In genomic region chr2:8642332-8643078, GRCh38 we compare ENCODE assay signal across 26 cellular contexts. TPM values are rescaled to one million over a fixed set of nuclear protein-coding genes. Genes with fewer than 3 reads are reported as not detected.
DNase-seq lines count a peak whose midpoint lies in the region; TF ChIP-seq lines count a peak whose summit lies in the region.
"Had no signal": no experiment of that assay in that cellular context is flagged by ENCODE, and none has a peak within 500 bp of the region (broad histone marks: within the 10 kb centered on the region; RNA-seq: fewer than 3 reads in every experiment).

No MANE protein-coding gene starts in this region.

- POLR2A ChIA-PET in SK-N-SH (lab: Yijun Ruan, JAX) = interaction anchor here (1.8 kb wide), 2 partner anchors 35 to 39 kb away, joined by 4 to 5 read pairs; partner anchors contain the start of gene ID2

- H3K79me2 ChIP-seq in SK-N-SH (ENCODE audit: insufficient read depth) (no peaks in the 10 kb centered on the region), smooth muscle cell (ENCODE audit: low read depth) (no peaks in the 10 kb centered on the region)

- no peak overlapping the region for H3K4me3 Mint-ChIP-seq in CD14-positive monocyte
- H3K4me3 Mint-ChIP-seq in osteocyte (ENCODE audit: unreplicated experiment) = no peak overlapping the region
- H3K4me3 Mint-ChIP-seq: activated naive CD8-positive, alpha-beta T cell treated with anti-CD3 and anti-CD28 coated beads, Interleukin-2, amount 10 ng/mL, durations not matched to agents 7 days and 5 days; activated T-helper 1 cell treated with anti-CD3 and anti-CD28 coated beads, Interleukin-12 subunit alpha, Interleukin-12 subunit beta, Interleukin-2, Interleukin-4 antibody, amounts not matched to agents 30 ng/mL and 10 ng/mL and 1 ng/mL, durations not matched to agents 14 hours and 24 hours and 36 hours; stimulated activated naive B cell treated with anti-CD40 and anti-IgM and Interleukin-4, amounts not matched to agents 10 μg/mL and 1 μg/mL and 100 μg/mL, for 72 hours had no signal

- intact Hi-C loops in CD14-positive monocyte (cut with micrococcal nuclease) = loop anchor here in 1 of 2 donors (5.0 kb wide), 1 partner anchor 35 kb away; no protein-coding TSS in a partner anchor

- no peaks in the 10 kb centered on the region for H4K20me1 ChIP-seq in SK-N-SH (ENCODE audit: insufficient read depth)
- no peaks in the 10 kb centered on the region for H4K20me1 ChIP-seq in smooth muscle cell (ENCODE audit: low read depth)

- no peaks in the 10 kb centered on the region for H3K9me2 ChIP-seq in SK-N-SH

- CTCF ChIA-PET in SK-N-SH (lab: Yijun Ruan, JAX) = interaction anchor here (0.7 to 1.4 kb wide), 6 partner anchors 10 to 105 kb away, joined by 3 to 4 read pairs (median 3); no protein-coding TSS in a partner anchor

- H3K4me1 Mint-ChIP-seq in CD14-positive monocyte (peaks cover 42% of the 10 kb centered on the region), osteocyte (ENCODE audit: unreplicated experiment) (no peaks in the 10 kb centered on the region)
- H3K4me1 Mint-ChIP-seq: stimulated activated naive B cell treated with anti-CD40 and anti-IgM and Interleukin-4, amounts not matched to agents 10 μg/mL and 1 μg/mL and 100 μg/mL, for 72 hours had no signal

- H3K9ac ChIP-seq in SK-N-SH (no peak overlapping the region), iPS-18a (ENCODE audit: low read length) (no peak overlapping the region), smooth muscle cell (ENCODE audit: low read depth) (no peak overlapping the region)

- H3K27ac Mint-ChIP-seq in CD14-positive monocyte (peak overlapping the region in 4 of 7 donors; percentile 8 to 63 (median 30)), osteocyte (ENCODE audit: unreplicated experiment) (no peak overlapping the region)
- H3K27ac Mint-ChIP-seq: activated naive CD8-positive, alpha-beta T cell treated with anti-CD3 and anti-CD28 coated beads, Interleukin-2, amount 10 ng/mL, durations not matched to agents 7 days and 5 days; activated T-helper 1 cell treated with anti-CD3 and anti-CD28 coated beads, Interleukin-12 subunit alpha, Interleukin-12 subunit beta, Interleukin-2, Interleukin-4 antibody, amounts not matched to agents 30 ng/mL and 10 ng/mL and 1 ng/mL, durations not matched to agents 14 hours and 24 hours and 36 hours; stimulated activated naive B cell treated with anti-CD40 and anti-IgM and Interleukin-4, amounts not matched to agents 10 μg/mL and 1 μg/mL and 100 μg/mL, for 72 hours had no signal

- WGBS in SK-N-SH (ENCODE audit: low lambda C conversion rate) = 81% methylated on average over 12 of the region's 12 CpGs
- 76% methylated on average over 12 of the region's 12 CpGs for WGBS in smooth muscle cell (ENCODE audit: low lambda C conversion rate)

- peak overlapping the region in 1 of 2 experiments; percentile 16; a peak in 2 of 4 replicates for H3K27ac ChIP-seq in SK-N-SH (ENCODE audit: low read depth in 2 of 2, low read length in 1 of 2)
- no peak overlapping the region for H3K27ac ChIP-seq in iPS-18a (ENCODE audit: low read length)
- H3K27ac ChIP-seq in smooth muscle cell (ENCODE audit: low read depth) = no peak overlapping the region
- H3K27ac ChIP-seq: epithelial cell of prostate, uterus, WERI-Rb-1 had no signal

- H3K4me3 ChIP-seq in SK-N-SH (ENCODE audit: low read depth in 2 of 2, low read length in 1 of 2) (no peak overlapping the region), iPS-18a (ENCODE audit: low read length) (peak overlapping the region; percentile 16), neuron (ENCODE audit: low read length) (no peak overlapping the region), smooth muscle cell (no peak overlapping the region)
- H3K4me3 ChIP-seq: mucosa of descending colon, uterus had no signal

- H3F3A ChIP-seq in SK-N-SH (replicated peaks; ENCODE audit: insufficient read depth) = no peaks in the 10 kb centered on the region
- H3F3A ChIP-seq in smooth muscle cell (ENCODE audit: low read depth) = no peaks in the 10 kb centered on the region

- no peak for DNase-seq in CD14-positive monocyte (ENCODE audit: low spot score)
- DNase-seq in SK-N-SH = peak; percentile 66
- DNase-seq in osteocyte (ENCODE audit: extremely low spot score, unreplicated experiment) = no peak
- no peak for DNase-seq in SKM-1 treated with dmso at 0.1 percent for 144 hours (lab: John Stamatoyannopoulos, UW; ENCODE audit: unreplicated experiment)
- DNase-seq in smooth muscle cell (lab: John Stamatoyannopoulos, UW; ENCODE audit: unreplicated experiment) = no peak
- no peak for DNase-seq in OCI-M1 (lab: John Stamatoyannopoulos, UW)
- DNase-seq: activated CD4-positive, alpha-beta T cell treated with anti-CD3 and anti-CD28 coated beads, Interleukin-2, amount 50 U/mL, for 1 hour; activated naive CD8-positive, alpha-beta T cell treated with anti-CD3 and anti-CD28 coated beads, Interleukin-2, amount 10 ng/mL, durations not matched to agents 7 days and 5 days; BE2C; cerebellar nuclear complex; DMS53; left ventricle myocardium superior; mucosa of descending colon; NCI-H1048; NCI-H187; retina; RPMI8226; stimulated activated CD4-positive, alpha-beta T cell treated with anti-CD3 and anti-CD28 coated beads, Interleukin-4, amount 100 ng/mL, for 24 hours; stimulated activated naive B cell treated with anti-CD40 and anti-IgM and Interleukin-4, amounts not matched to agents 10 μg/mL and 1 μg/mL and 100 μg/mL, for 72 hours; T-helper 9 cell; uterus; WERI-Rb-1 had no signal

- no peak overlapping the region for H2AFZ ChIP-seq in SK-N-SH (ENCODE audit: low read depth)
- peak overlapping the region; percentile 50 for H2AFZ ChIP-seq in neuron (ENCODE audit: low read depth, low read length)
- no peak overlapping the region for H2AFZ ChIP-seq in smooth muscle cell (ENCODE audit: low read depth)

- H3K4me1 ChIP-seq in SK-N-SH (ENCODE audit: control insufficient read depth in 1 of 2, insufficient read depth in 2 of 2, low read depth in 1 of 2, low read length in 1 of 2) (peaks cover 0 to 9% of the 10 kb centered on the region in 2 experiments; a peak in 1 of 4 replicates), iPS-18a (ENCODE audit: control insufficient read depth, low read depth, low read length) (peaks cover 42% of the 10 kb centered on the region), neuron (ENCODE audit: insufficient read depth, low read length) (peaks cover 49% of the 10 kb centered on the region), smooth muscle cell (ENCODE audit: low read depth) (peaks cover 36% of the 10 kb centered on the region)
- H3K4me1 ChIP-seq: BE2C, uterus had no signal

- no peak for TF ChIP-seq EP300 in SK-N-SH (IDR thresholded peaks at IDR 0.05; ENCODE audit: borderline replicate concordance in 1 of 2, low read depth in 1 of 2, low read length in 1 of 2)

- no peak overlapping the region for H3K4me2 ChIP-seq in SK-N-SH
- no peak overlapping the region for H3K4me2 ChIP-seq in smooth muscle cell

- H3K9me3 ChIP-seq in SK-N-SH (no peaks in the 10 kb centered on the region), iPS-18a (ENCODE audit: control insufficient read depth, low read depth, low read length) (no peaks in the 10 kb centered on the region), neuron (ENCODE audit: low read length) (peaks cover 3% of the 10 kb centered on the region), smooth muscle cell (replicated peaks; ENCODE audit: low read depth) (no peaks in the 10 kb centered on the region)
- H3K9me3 ChIP-seq: BE2C, mucosa of descending colon, uterus had no signal

- H3K27me3 ChIP-seq in SK-N-SH (ENCODE audit: insufficient read depth) (no peaks in the 10 kb centered on the region), iPS-18a (ENCODE audit: control insufficient read depth, insufficient read depth, low read length) (peaks cover 32% of the 10 kb centered on the region), neuron (ENCODE audit: insufficient read depth, low read length) (no peaks in the 10 kb centered on the region), smooth muscle cell (ENCODE audit: low read depth) (no peaks in the 10 kb centered on the region)
- H3K27me3 ChIP-seq: BE2C, uterus had no signal

- TF ChIP-seq RAD21 in SK-N-SH (IDR thresholded peaks at IDR 0.05; ENCODE audit: low read length) = no peak

- TF ChIP-seq CTCF in CD14-positive monocyte (IDR thresholded peaks at IDR 0.05) (no peak), SK-N-SH (IDR thresholded peaks at IDR 0.05) (no peak), osteocyte (IDR thresholded peaks at IDR 0.05) (no peak), smooth muscle cell (IDR thresholded peaks at IDR 0.05; ENCODE audit: borderline replicate concordance, insufficient read depth, poor library complexity, severe bottlenecking) (no peak)

- H3K9me3 Mint-ChIP-seq in CD14-positive monocyte (peaks cover 2 to 6% (median 3%) of the 10 kb centered on the region in 7 donors), osteocyte (ENCODE audit: unreplicated experiment) (no peaks in the 10 kb centered on the region)

- H3K36me3 Mint-ChIP-seq in CD14-positive monocyte (no peaks in the 10 kb centered on the region), osteocyte (ENCODE audit: unreplicated experiment) (no peaks in the 10 kb centered on the region)
- H3K36me3 Mint-ChIP-seq: activated naive CD8-positive, alpha-beta T cell treated with anti-CD3 and anti-CD28 coated beads, Interleukin-2, amount 10 ng/mL, durations not matched to agents 7 days and 5 days had no signal

- H3K36me3 ChIP-seq in SK-N-SH (replicated peaks in 1 of 2; ENCODE audit: control insufficient read depth in 1 of 2, insufficient read depth in 2 of 2, low read length in 1 of 2) = no peaks in the 10 kb centered on the region
- H3K36me3 ChIP-seq in iPS-18a (ENCODE audit: control insufficient read depth, low read depth, low read length) = no peaks in the 10 kb centered on the region
- H3K36me3 ChIP-seq in neuron (ENCODE audit: insufficient read depth, low read length) = no peaks in the 10 kb centered on the region
- H3K36me3 ChIP-seq in smooth muscle cell (ENCODE audit: low read depth) = no peaks in the 10 kb centered on the region
- H3K36me3 ChIP-seq: BE2C, uterus, WERI-Rb-1 had no signal

- H3K27me3 Mint-ChIP-seq in CD14-positive monocyte (ENCODE audit: low read depth in 3 of 3) (peaks cover under 1 to 8% (median 1%) of the 10 kb centered on the region in 3 donors), osteocyte (ENCODE audit: unreplicated experiment) (peaks cover 4% of the 10 kb centered on the region)

TF ChIP-seq in SK-N-SH, 30 proteins besides CTCF, POLR2A, EP300 and RAD21 (continues in another document):
- TF ChIP-seq GATA2 (CRISPR knock-in tag; IDR thresholded peaks at IDR 0.05) = peak; percentile 48

RNA-seq across cellular contexts. Expression of gene ID2, which starts 39.4 kb away (rescaled TPM):
- polyA plus RNA-seq in CD14-positive monocyte = 100 to 1,000 TPM; 282 to 295 TPM
- polyA plus RNA-seq in SK-N-SH (2012; rRNA removed) = 385 and 459 TPM in 2 replicates
- 248 and 348 TPM in 2 replicates for polyA plus RNA-seq in SK-N-SH (2012; cell fraction: cytosol; rRNA removed)
- polyA plus RNA-seq in SK-N-SH (2012; cell fraction: nucleus; rRNA removed) = 418 and 472 TPM in 2 replicates
- total RNA-seq in osteocyte = 9.3 and 11.9 TPM in 2 replicates
- total RNA-seq in smooth muscle cell = 190 and 218 TPM in 2 replicates
- 83.9 and 114 TPM in 2 replicates for polyA plus RNA-seq in smooth muscle cell
